22 cellular contexts compared by ENCODE assay signal in genomic region chr2:10214179-10214578, GRCh38.
"Had no signal": no experiment of that assay in that cellular context is flagged by ENCODE, and none has a peak within 500 bp of the region (broad histone marks: within the 10 kb centered on the region; RNA-seq: fewer than 3 reads in every experiment).

No MANE protein-coding gene starts in this region.

- DNase-seq: activated CD4-positive, alpha-beta memory T cell treated with anti-CD3 and anti-CD28 coated beads for 36 hours; activated CD4-positive, alpha-beta T cell treated with anti-CD3 and anti-CD28 coated beads for 48 hours; activated CD8-positive, alpha-beta memory T cell treated with anti-CD3 and anti-CD28 coated beads, Interleukin-2, amount 10 ng/mL, durations not matched to agents 7 days and 5 days; activated gamma-delta T cell treated with Interleukin-2 at 50 U/mL for 16 hours; activated T-cell treated with anti-CD3 and anti-CD28 coated beads for 4 hours; cerebellar nuclear complex; cortex of kidney; endodermal cell; esophagus squamous epithelium; gastrocnemius medialis; hippocampal formation; kidney glomerular epithelial cell; left lung; mammary epithelial cell; nephron progenitor cell; occipital lobe; retina; stimulated activated CD4-positive, alpha-beta T cell treated with anti-CD3 and anti-CD28 coated beads, Interleukin-4, amount 100 ng/mL, for 1 hour; stimulated activated naive CD4-positive, alpha-beta T cell treated with Interleukin-2 at 50 U/mL for 16 hours; tibial artery had no signal

- H3K4me3 ChIP-seq: esophagus squamous epithelium, gastrocnemius medialis, left lung, tibial artery had no signal

- H3K4me1 Mint-ChIP-seq: activated CD8-positive, alpha-beta memory T cell treated with anti-CD3 and anti-CD28 coated beads, Interleukin-2, amount 10 ng/mL, durations not matched to agents 7 days and 5 days had no signal

- H3K27ac Mint-ChIP-seq: activated CD4-positive, alpha-beta memory T cell treated with anti-CD3 and anti-CD28 coated beads for 36 hours; activated CD8-positive, alpha-beta memory T cell treated with anti-CD3 and anti-CD28 coated beads, Interleukin-2, amount 10 ng/mL, durations not matched to agents 7 days and 5 days; endodermal cell; nephron progenitor cell; T-helper 1 cell treated with Interleukin-12 subunit alpha and Interleukin-12 subunit beta and Interleukin-4 antibody, amounts not matched to agents 30 μg/mL and 1 μg/mL, for 36 hours had no signal

- H3K27me3 ChIP-seq: gastrocnemius medialis, left lung had no signal

- ATAC-seq: activated CD8-positive, alpha-beta memory T cell treated with anti-CD3 and anti-CD28 coated beads, Interleukin-2, amount 10 ng/mL, durations not matched to agents 7 days and 5 days; gastrocnemius medialis; left lung had no signal

- H3K27ac ChIP-seq: esophagus squamous epithelium, gastrocnemius medialis, left lung, tibial artery had no signal

- H3K9me3 ChIP-seq: esophagus squamous epithelium, gastrocnemius medialis, left lung, tibial artery had no signal

- H3K36me3 Mint-ChIP-seq: activated CD4-positive, alpha-beta memory T cell treated with anti-CD3 and anti-CD28 coated beads for 36 hours; activated CD8-positive, alpha-beta memory T cell treated with anti-CD3 and anti-CD28 coated beads, Interleukin-2, amount 10 ng/mL, durations not matched to agents 7 days and 5 days had no signal

- H3K9me3 Mint-ChIP-seq: activated CD4-positive, alpha-beta memory T cell treated with anti-CD3 and anti-CD28 coated beads for 36 hours; endodermal cell; nephron progenitor cell; T-helper 1 cell treated with Interleukin-12 subunit alpha and Interleukin-12 subunit beta and Interleukin-4 antibody, amounts not matched to agents 30 μg/mL and 1 μg/mL, for 36 hours had no signal

- H3K4me3 Mint-ChIP-seq: activated CD4-positive, alpha-beta memory T cell treated with anti-CD3 and anti-CD28 coated beads for 36 hours; activated CD8-positive, alpha-beta memory T cell treated with anti-CD3 and anti-CD28 coated beads, Interleukin-2, amount 10 ng/mL, durations not matched to agents 7 days and 5 days; endodermal cell; nephron progenitor cell; T-helper 1 cell treated with Interleukin-12 subunit alpha and Interleukin-12 subunit beta and Interleukin-4 antibody, amounts not matched to agents 30 μg/mL and 1 μg/mL, for 36 hours had no signal

- FAIRE-seq: urothelium cell line had no signal

- H3K27me3 Mint-ChIP-seq: activated CD4-positive, alpha-beta memory T cell treated with anti-CD3 and anti-CD28 coated beads for 36 hours; activated CD8-positive, alpha-beta memory T cell treated with anti-CD3 and anti-CD28 coated beads, Interleukin-2, amount 10 ng/mL, durations not matched to agents 7 days and 5 days had no signal

- H3K36me3 ChIP-seq: esophagus squamous epithelium, gastrocnemius medialis, left lung, tibial artery had no signal

- H3K4me1 ChIP-seq: gastrocnemius medialis, left lung, tibial artery had no signal
